ENCODE assay signal across 8 cellular contexts in genomic region chr3:121660356-121661171, GRCh38. TPM values are rescaled to one million over a fixed set of nuclear protein-coding genes. Genes with fewer than 3 reads are reported as not detected.
DNase-seq lines count a peak whose midpoint lies in the region; ATAC-seq, FAIRE-seq and TF ChIP-seq lines count a peak whose summit lies in the region.

Gene HCLS1 (minus strand): TSS chr3:121660903. CDS start chr3:121658347, 2,556 bp downstream.

- SMC1A ChIA-PET in GM12878 (lab: Charles Lee; ENCODE audit: uncharacterized antibody, unreplicated experiment), result interaction anchor here (0.7 to 4.1 kb wide), 12 partner anchors 10 to 335 kb away, joined by 3 to 18 read pairs (median 3); partner anchors contain the start of gene POLQ

- intact Hi-C loops in GM12878 (cut with micrococcal nuclease; ENCODE audit: unreplicated experiment), result loop anchor here (2.0 to 10.0 kb wide), 4 partner anchors 88 to 434 kb away; partner anchors contain the start of gene GOLGB1

- peak within 1 kb of the TSS; percentile 91 for H2AFZ ChIP-seq in GM12878 (ENCODE audit: control insufficient read depth, low read depth, low read length)

- peak within 1 kb of the TSS; percentile 97 for H3K27ac ChIP-seq in GM12878 (ENCODE audit: control insufficient read depth, insufficient read depth)

- peaks cover 6% of the 10 kb centered on the region for H3K9me3 Mint-ChIP-seq in T-helper 2 cell treated with Interferon-gamma antibody and Interleukin-4, amounts not matched to agents 5 μg/mL and 100 μg/mL, for 36 hours

- H3K27me3 Mint-ChIP-seq in T-helper 2 cell treated with Interferon-gamma antibody and Interleukin-4, amounts not matched to agents 5 μg/mL and 100 μg/mL, for 36 hours (ENCODE audit: low read depth), result no peaks in the 10 kb centered on the region

- peak within 1 kb of the TSS; percentile 96 for H3K4me2 ChIP-seq in GM12878 (ENCODE audit: control insufficient read depth, insufficient read depth)

- ATAC-seq in GM19035 (IDR thresholded peaks at IDR 0.05; ENCODE audit: unreplicated experiment) (peak; percentile 80), HG03097 (IDR thresholded peaks at IDR 0.05; ENCODE audit: low FRiP score, unreplicated experiment) (peak; percentile 64), GM12878 (peak; percentile 91)

- no peak for TF ChIP-seq RAD21 in GM12878 (IDR thresholded peaks at IDR 0.05; ENCODE audit: insufficient read depth, low read depth, low read length)

- RAD21 ChIA-PET in GM12878 (lab: Charles Lee; ENCODE audit: unreplicated experiment), result interaction anchor here (0.8 to 1.5 kb wide), 10 partner anchors 45 to 441 kb away, joined by 3 to 7 read pairs (median 4); partner anchors contain the start of gene POLQ

- TF ChIP-seq EP300 in GM12878 (IDR thresholded peaks at IDR 0.05; ENCODE audit: borderline replicate concordance in 1 of 2, control insufficient read depth in 1 of 2, low read depth in 2 of 2, low read length in 2 of 2), result 0 out of 4 replicates have a peak, but pooled peaks of 1 of the 2 experiments have one; percentile 25

- H3K4me3 ChIP-seq in GM12878, result peak within 1 kb of the TSS; percentile 61

- H3K79me2 ChIP-seq in GM12878 (ENCODE audit: control insufficient read depth, insufficient read depth, low read length), result peaks cover 34% of the 10 kb centered on the region

- BruUV-seq in GM12878 (replicated peaks; lab: Mats Ljungman, UMichigan), result TSS peak; percentile 81

- H3K27ac Mint-ChIP-seq in T-helper 2 cell treated with Interferon-gamma antibody and Interleukin-4, amounts not matched to agents 5 μg/mL and 100 μg/mL, for 36 hours, result peak within 1 kb of the TSS; percentile 99

- in situ Hi-C loops in GM12878 (cut with MboI), result no loop called here

- H3K9me3 ChIP-seq in GM12878 (replicated peaks; ENCODE audit: control insufficient read depth, insufficient read depth, low read length), result peaks cover 1% of the 10 kb centered on the region; the same call in 2 of the 3 replicates

- POLR2A ChIA-PET in GM12878 (lab: Charles Lee), result interaction anchor here (0.5 to 2.5 kb wide), 10 partner anchors 10 to 173 kb away, joined by 3 to 14 read pairs (median 4); partner anchors contain the start of genes GOLGB1 and POLQ

- H3K9ac ChIP-seq in GM12878 (ENCODE audit: control insufficient read depth, insufficient read depth, low read length), result peak within 1 kb of the TSS; percentile 75

- H4K20me1 ChIP-seq in GM12878 (ENCODE audit: control insufficient read depth, insufficient read depth), result no peaks in the 10 kb centered on the region

- FAIRE-seq in GM12878 (lab: Jason Lieb, UNC), result peak; percentile 95
- no peak for FAIRE-seq in D721Med (lab: Jason Lieb, UNC)

- peak within 1 kb of the TSS; percentile 95 for H3K4me3 Mint-ChIP-seq in T-helper 2 cell treated with Interferon-gamma antibody and Interleukin-4, amounts not matched to agents 5 μg/mL and 100 μg/mL, for 36 hours

- peaks cover 26% of the 10 kb centered on the region for H3K4me1 ChIP-seq in GM12878 (ENCODE audit: control insufficient read depth, insufficient read depth, low read length)

- peak; percentile 76 for DNase-seq in T-helper 2 cell treated with Interferon-gamma antibody and Interleukin-4, amounts not matched to agents 5 μg/mL and 100 μg/mL, for 36 hours (ENCODE audit: low spot score)
- DNase-seq in GM12878 (ENCODE audit: low read depth, low spot score) (peak; percentile 83), lung microvascular endothelial cell (ENCODE audit: low read depth in 2 of 2) (peak; percentile 55 to 83), GOT3 (lab: John Stamatoyannopoulos, UW) (no peak), D721Med (ENCODE audit: insufficient read length, low spot score) (no peak)
- DNase-seq in stimulated activated CD8-positive, alpha-beta memory T cell treated with anti-CD3 and anti-CD28 coated beads, Interleukin-7, amount 100 ng/mL, for 4 hours (ENCODE audit: low read depth in 2 of 2), result peak; percentile 52 to 72

- TF ChIP-seq POLR2A in GM12878 (IDR thresholded peaks at IDR 0.05; ENCODE audit: low read depth, low read length), result peak; percentile 99

- H3K36me3 Mint-ChIP-seq in T-helper 2 cell treated with Interferon-gamma antibody and Interleukin-4, amounts not matched to agents 5 μg/mL and 100 μg/mL, for 36 hours (ENCODE audit: low read depth), result peaks cover 78% of the 10 kb centered on the region

- WGBS in GM12878 (ENCODE audit: insufficient coverage, insufficient replicate concordance, low lambda C conversion rate, missing lambda C conversion rate), result under 1% methylated on average over 9 of the region's 9 CpGs

- H3K27me3 ChIP-seq in GM12878 (replicated peaks in 1 of 2; ENCODE audit: control insufficient read depth in 2 of 2, insufficient read depth in 2 of 2, low read length in 1 of 2), result no peaks in the 10 kb centered on the region

- H3K4me1 Mint-ChIP-seq in T-helper 2 cell treated with Interferon-gamma antibody and Interleukin-4, amounts not matched to agents 5 μg/mL and 100 μg/mL, for 36 hours (ENCODE audit: low read depth), result peaks cover 46% of the 10 kb centered on the region

- TF ChIP-seq CTCF in GM12878 (IDR thresholded peaks at IDR 0.05 in 2 of 3, conservative IDR thresholded peaks at IDR 0.05 in 1 of 3; ENCODE audit: control insufficient read depth in 2 of 3, extremely low read depth in 1 of 3, insufficient read depth in 1 of 3, low read depth in 3 of 3, low read length in 3 of 3) (no peak), D721Med (IDR thresholded peaks at IDR 0.05; ENCODE audit: insufficient read depth, missing control alignments) (no peak)

- H3K36me3 ChIP-seq in GM12878 (ENCODE audit: control insufficient read depth in 2 of 2, insufficient read depth in 2 of 2, low read length in 1 of 2), result peaks cover 3 to 49% of the 10 kb centered on the region in 2 experiments

- CTCF ChIA-PET in GM12878 (lab: Yijun Ruan, JAX), result interaction anchor here (0.7 to 1.2 kb wide), 5 partner anchors 9 to 148 kb away, joined by 3 to 6 read pairs (median 3); partner anchors contain the start of gene POLQ

TF ChIP-seq in GM12878, 131 proteins besides CTCF, POLR2A, EP300 and RAD21 (continues in another document):
- TF ChIP-seq PRDM15 (CRISPR knock-in tag; IDR thresholded peaks at IDR 0.05) (no peak), PBX3 (IDR thresholded peaks at IDR 0.05; ENCODE audit: insufficient replicate concordance, low read depth, low read length) (peak; percentile 18), BCL11A (IDR thresholded peaks at IDR 0.05; ENCODE audit: low read depth, low read length) (no peak), TCF3 (IDR thresholded peaks at IDR 0.05; ENCODE audit: borderline replicate concordance, insufficient read depth, low read depth, low read length) (peak; percentile 87; the same call in 1 of the 2 replicates), CBFB (IDR thresholded peaks at IDR 0.05; ENCODE audit: low read depth) (peak; percentile 88; the same call in 1 of the 2 replicates)

RNA-seq across cellular contexts. Expression of gene HCLS1, which starts in this region (rescaled TPM):
- total RNA-seq in GM12878 (2013; cell fraction: nucleolus; rRNA removed), result 212 and 226 TPM in 2 replicates
- total RNA-seq in GM12878 (2014; rRNA removed) (240 and 260 TPM in 2 replicates), GM12878 (2014; rRNA removed; fragmentation: Illumina TruSeq; extraction: Trizol) (212 and 221 TPM in 2 replicates), GM12878 (2021) (232 and 237 TPM in 2 replicates), lung microvascular endothelial cell (9.7 and 24.0 TPM in 2 replicates)
- polyA plus RNA-seq in GM12878 (2011; ENCODE audit: low read depth), result 140 TPM
- polyA plus RNA-seq in GM12878 (2011; rRNA removed) (168 and 195 TPM in 2 replicates), GM12878 (2014; fragmentation: Illumina TruSeq; extraction: Trizol) (344 and 401 TPM in 2 replicates), GM12878 (2014; fragmentation: Nextera tagmentation; extraction: Ambion mirVana) (10 to 100 TPM; 51.6 to 76.2 TPM), GM12878 (2014; rRNA removed) (225 and 226 TPM in 2 replicates), GM12878 (2016; fragmentation: Nextera tagmentation; extraction: Ambion mirVana) (100 to 1,000 TPM; 271 to 303 TPM)
- polyA plus RNA-seq in GM12878 (2011; cell fraction: cytosol; rRNA removed), result 161 and 180 TPM in 2 replicates
- 255 and 288 TPM in 2 replicates for polyA plus RNA-seq in GM12878 (2011; cell fraction: nucleus; rRNA removed)
- 166 and 209 TPM in 2 replicates for polyA plus RNA-seq in GM12878 (2012)
- 156 and 160 TPM in 2 replicates for polyA minus RNA-seq in GM12878 (2011; rRNA and poly(A)+ RNA removed)
- polyA minus RNA-seq in GM12878 (2011; cell fraction: cytosol; rRNA and poly(A)+ RNA removed), result 46.1 and 55.5 TPM in 2 replicates
- polyA minus RNA-seq in GM12878 (2011; cell fraction: nucleus; rRNA and poly(A)+ RNA removed), result 64.2 and 97.4 TPM in 2 replicates

Comparison
In these comparisons a context has a peak if more than half of its experiments do, and no peak if none do; other contexts are left out.
1. DNase-seq: peak in T-helper 2 cell treated with Interferon-gamma antibody and Interleukin-4, amounts not matched to agents 5 μg/mL and 100 μg/mL, for 36 hours (single experiment), GM12878 (single experiment), lung microvascular endothelial cell (2 of 2) and stimulated activated CD8-positive, alpha-beta memory T cell treated with anti-CD3 and anti-CD28 coated beads, Interleukin-7, amount 100 ng/mL, for 4 hours (2 of 2); none in GOT3 (single experiment) and D721Med (single experiment).
2. Peak in every context shown above with its lines, with median percentiles within 50 percentile points of each other: ATAC-seq.